In the genomic region with DNA sequence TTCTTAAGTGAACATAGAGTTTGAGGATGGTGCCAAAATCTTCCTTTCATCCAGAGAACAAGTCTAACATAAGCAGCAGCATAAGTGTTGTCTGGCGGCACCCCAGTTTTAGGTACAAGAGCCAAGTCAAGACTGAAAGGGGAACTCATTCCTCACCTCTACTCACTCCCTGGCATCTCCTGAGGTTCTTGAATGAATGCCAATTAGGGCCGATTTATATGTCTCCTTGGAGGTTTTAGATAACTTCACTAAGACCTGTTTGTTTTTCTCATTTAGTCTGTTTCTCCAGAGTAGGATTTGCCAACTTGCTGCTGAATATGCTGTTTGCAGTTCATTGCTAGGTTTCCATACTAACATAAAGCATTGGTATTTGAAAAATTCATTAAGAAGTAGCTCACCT, we compare ENCODE assay signal across 19 cellular contexts. TPM values are rescaled to one million over a fixed set of nuclear protein-coding genes. Genes with fewer than 3 reads are reported as not detected.
"Had no signal": no experiment of that assay in that cellular context is flagged by ENCODE, and none has a peak within 500 bp of the region (broad histone marks: within the 10 kb centered on the region; RNA-seq: fewer than 3 reads in every experiment).

No MANE protein-coding gene starts in this region.

- H3K4me1 Mint-ChIP-seq: activated naive CD8-positive, alpha-beta T cell treated with anti-CD3 and anti-CD28 coated beads for 36 hours; naive thymus-derived CD4-positive, alpha-beta T cell had no signal

- H3K4me1 ChIP-seq: body of pancreas, neural progenitor cell, vagina had no signal

- DNase-seq: activated naive CD4-positive, alpha-beta T cell treated with Interleukin-2 at 50 U/mL for 16 hours; activated naive CD8-positive, alpha-beta T cell treated with anti-CD3 and anti-CD28 coated beads for 36 hours; activated T-cell treated with anti-CD3 and anti-CD28 coated beads, Interleukin-2, amount 50 U/mL, for 4 hours; amygdala; body of pancreas; caudate nucleus; effector CD8-positive, alpha-beta T cell; erythroblast; glutamatergic neuron; hippocampal formation; naive thymus-derived CD4-positive, alpha-beta T cell; stimulated activated CD4-positive, alpha-beta T cell treated with anti-CD3 and anti-CD28 coated beads, Interleukin-4, amount 100 ng/mL, for 1 hour; stimulated activated naive CD4-positive, alpha-beta T cell; T-helper 1 cell had no signal

- H3K4me3 Mint-ChIP-seq: activated naive CD8-positive, alpha-beta T cell treated with anti-CD3 and anti-CD28 coated beads for 36 hours; activated T-cell treated with anti-CD3 and anti-CD28 coated beads, Interleukin-2, amount 50 U/mL, for 4 hours; naive thymus-derived CD4-positive, alpha-beta T cell; neural progenitor cell; type B pancreatic cell had no signal

- H3K36me3 ChIP-seq: neural progenitor cell, vagina had no signal

- H3K27me3 ChIP-seq: body of pancreas, neural progenitor cell, testis, vagina had no signal

- H3K27ac Mint-ChIP-seq: activated naive CD8-positive, alpha-beta T cell treated with anti-CD3 and anti-CD28 coated beads for 36 hours; naive thymus-derived CD4-positive, alpha-beta T cell; neural progenitor cell; progenitor cell of endocrine pancreas; type B pancreatic cell had no signal

- H3K9ac ChIP-seq: neural progenitor cell had no signal

- H3K9me3 Mint-ChIP-seq: neural progenitor cell, type B pancreatic cell had no signal

- H3K27me3 Mint-ChIP-seq: activated naive CD8-positive, alpha-beta T cell treated with anti-CD3 and anti-CD28 coated beads for 36 hours; naive thymus-derived CD4-positive, alpha-beta T cell; progenitor cell of endocrine pancreas; type B pancreatic cell had no signal

- H3K4me2 ChIP-seq: neural progenitor cell had no signal

- H3K27ac ChIP-seq: body of pancreas, neural progenitor cell, testis, vagina had no signal

- H3K4me3 ChIP-seq: body of pancreas, neural progenitor cell, testis, vagina had no signal

- H3K36me3 Mint-ChIP-seq: activated naive CD8-positive, alpha-beta T cell treated with anti-CD3 and anti-CD28 coated beads for 36 hours; naive thymus-derived CD4-positive, alpha-beta T cell; neural progenitor cell; type B pancreatic cell had no signal

- ATAC-seq: activated T-cell treated with anti-CD3 and anti-CD28 coated beads, Interleukin-2, amount 50 U/mL, for 4 hours; body of pancreas; naive thymus-derived CD4-positive, alpha-beta T cell had no signal

RNA-seq across cellular contexts. Expression of gene ADGRL2, which starts 42.5 kb away (rescaled TPM):
- total RNA-seq: activated naive CD8-positive, alpha-beta T cell treated with anti-CD3 and anti-CD28 coated beads for 36 hours; naive thymus-derived CD4-positive, alpha-beta T cell had no signal
- polyA plus RNA-seq: naive thymus-derived CD4-positive, alpha-beta T cell had no signal
